1 cellular context compared by ENCODE assay signal in genomic region chr6:42136508-42137191, GRCh38.
TF ChIP-seq lines count a peak whose summit lies in the region.

No MANE protein-coding gene starts in this region.

TF ChIP-seq in H1, 55 proteins besides CTCF, POLR2A, EP300 and RAD21 (continued from another document):
- no peak for TF ChIP-seq FOSL1 (IDR thresholded peaks at IDR 0.05; ENCODE audit: insufficient read depth, low read depth, low read length)
- TF ChIP-seq POLR2AphosphoS5 (IDR thresholded peaks at IDR 0.05; ENCODE audit: low read depth, low read length) = peak; percentile 49
- TF ChIP-seq, protein P1, sequence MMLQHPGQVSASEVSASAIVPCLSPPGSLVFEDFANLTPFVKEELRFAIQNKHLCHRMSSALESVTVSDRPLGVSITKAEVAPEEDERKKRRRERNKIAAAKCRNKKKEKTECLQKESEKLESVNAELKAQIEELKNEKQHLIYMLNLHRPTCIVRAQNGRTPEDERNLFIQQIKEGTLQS (IDR thresholded peaks at IDR 0.05; ENCODE audit: insufficient read depth, low read depth, low read length) = no peak
- TF ChIP-seq HDAC2 (IDR thresholded peaks at IDR 0.05; ENCODE audit: borderline replicate concordance in 1 of 2, low read depth in 2 of 2, low read length in 2 of 2) = peak; percentile 94 to 96; a peak in 2 of 4 replicates
- peak in 1 of 2 experiments; percentile 69; a peak in 1 of 4 replicates for TF ChIP-seq SIN3A (conservative IDR thresholded peaks at IDR 0.05 in 1 of 2, IDR thresholded peaks at IDR 0.05 in 1 of 2; ENCODE audit: low read depth in 1 of 2, low read length in 2 of 2)
- no peak for TF ChIP-seq CEBPB (IDR thresholded peaks at IDR 0.05; ENCODE audit: low read depth, low read length)
- TF ChIP-seq NANOG (IDR thresholded peaks at IDR 0.05; ENCODE audit: insufficient read depth, low read depth, low read length, poor library complexity, severe bottlenecking) = peak; percentile 73
- TF ChIP-seq RBBP5 (IDR thresholded peaks at IDR 0.05; ENCODE audit: borderline replicate concordance, low read depth, low read length) = no peak
- TF ChIP-seq, protein P2, sequence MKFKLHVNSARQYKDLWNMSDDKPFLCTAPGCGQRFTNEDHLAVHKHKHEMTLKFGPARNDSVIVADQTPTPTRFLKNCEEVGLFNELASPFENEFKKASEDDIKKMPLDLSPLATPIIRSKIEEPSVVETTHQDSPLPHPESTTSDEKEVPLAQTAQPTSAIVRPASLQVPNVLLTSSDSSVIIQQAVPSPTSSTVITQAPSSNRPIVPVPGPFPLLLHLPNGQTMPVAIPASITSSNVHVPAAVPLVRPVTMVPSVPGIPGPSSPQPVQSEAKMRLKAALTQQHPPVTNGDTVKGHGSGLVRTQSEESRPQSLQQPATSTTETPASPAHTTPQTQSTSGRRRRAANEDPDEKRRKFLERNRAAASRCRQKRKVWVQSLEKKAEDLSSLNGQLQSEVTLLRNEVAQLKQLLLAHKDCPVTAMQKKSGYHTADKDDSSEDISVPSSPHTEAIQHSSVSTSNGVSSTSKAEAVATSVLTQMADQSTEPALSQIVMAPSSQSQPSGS (IDR thresholded peaks at IDR 0.05; ENCODE audit: low read length) = peak; percentile 88
- TF ChIP-seq TCF12 (IDR thresholded peaks at IDR 0.05; ENCODE audit: low read depth, low read length) = peak; percentile 71; the same call in 1 of the 2 replicates
- TF ChIP-seq KDM1A (IDR thresholded peaks at IDR 0.05; ENCODE audit: borderline replicate concordance, low read length) = peak; percentile 77; the same call in 1 of the 2 replicates
- peak; percentile 28; the same call in 1 of the 2 replicates for TF ChIP-seq TAF1 (IDR thresholded peaks at IDR 0.05; ENCODE audit: low read depth, low read length)
- TF ChIP-seq ASH2L (IDR thresholded peaks at IDR 0.05; ENCODE audit: low read length) = peak; percentile 65
- peak; percentile 51; the same call in 1 of the 2 replicates for TF ChIP-seq MAFK (IDR thresholded peaks at IDR 0.05; ENCODE audit: low read depth, low read length)
- no peak for TF ChIP-seq SAP30 (IDR thresholded peaks at IDR 0.05; ENCODE audit: insufficient read depth, insufficient replicate concordance, low read length)
- TF ChIP-seq POU5F1 (IDR thresholded peaks at IDR 0.05; ENCODE audit: low read depth, low read length) = no peak
- peak; percentile 74; the same call in 1 of the 2 replicates for TF ChIP-seq EGR1 (IDR thresholded peaks at IDR 0.05; ENCODE audit: borderline replicate concordance, low read depth, low read length)
- TF ChIP-seq YY1 (IDR thresholded peaks at IDR 0.05; ENCODE audit: low read depth, low read length) = peak; percentile 80
- TF ChIP-seq BACH1 (IDR thresholded peaks at IDR 0.05; ENCODE audit: low read length) = 0 out of 2 replicates have a peak, but pooled peaks have one; percentile 17
- peak; percentile 40 for TF ChIP-seq TAF7 (optimal IDR thresholded peaks at IDR 0.05; ENCODE audit: borderline replicate concordance, low read depth, low read length)
- 0 out of 2 replicates have a peak, but pooled peaks have one; percentile 25 for TF ChIP-seq TBP (IDR thresholded peaks at IDR 0.05; ENCODE audit: low read depth, low read length)
- 0 out of 2 replicates have a peak, but pooled peaks have one; percentile 90 for TF ChIP-seq RXRA (IDR thresholded peaks at IDR 0.05; ENCODE audit: insufficient read depth, low read depth, low read length)
- peak; percentile 84 for TF ChIP-seq CTBP2 (IDR thresholded peaks at IDR 0.05; ENCODE audit: borderline replicate concordance, insufficient read depth, insufficient read length, low read length)
- TF ChIP-seq SP1 (IDR thresholded peaks at IDR 0.05; ENCODE audit: low read depth, low read length) = peak; percentile 80; the same call in 1 of the 2 replicates
- no peak for TF ChIP-seq RNF2 (IDR thresholded peaks at IDR 0.05; ENCODE audit: borderline replicate concordance, low read depth, low read length, missing control alignments, poor library complexity, severe bottlenecking)
- TF ChIP-seq KDM4A (IDR thresholded peaks at IDR 0.05; ENCODE audit: low read depth, low read length, severe bottlenecking) = peak; percentile 25
- no peak for TF ChIP-seq GABPA (IDR thresholded peaks at IDR 0.05; ENCODE audit: borderline replicate concordance, insufficient read depth, low read length)
